In genomic region chr11:16191212-16191851, GRCh38 we compare ENCODE assay signal across 1 cellular context.
TF ChIP-seq lines count a peak whose summit lies in the region.

No MANE protein-coding gene starts in this region.

TF ChIP-seq in SK-N-SH, 30 proteins besides CTCF, POLR2A, EP300 and RAD21 (continued from another document):
- no peak for TF ChIP-seq ZBTB33 (IDR thresholded peaks at IDR 0.05; ENCODE audit: borderline replicate concordance, low read depth)
- TF ChIP-seq FOXJ3 (CRISPR knock-in tag; IDR thresholded peaks at IDR 0.05), result no peak
- no peak for TF ChIP-seq TCF12 (IDR thresholded peaks at IDR 0.05)
- TF ChIP-seq TAF1 (IDR thresholded peaks at IDR 0.05; ENCODE audit: borderline replicate concordance, low read depth, low read length), result no peak
- TF ChIP-seq USF1 (IDR thresholded peaks at IDR 0.05; ENCODE audit: borderline replicate concordance, low read depth), result no peak
- no peak for TF ChIP-seq EZH2phosphoT487 (IDR thresholded peaks at IDR 0.05; ENCODE audit: borderline replicate concordance, low read depth)
- TF ChIP-seq MXI1 (IDR thresholded peaks at IDR 0.05; ENCODE audit: low read depth, low read length), result no peak; the same call in 1 of the 2 replicates
- TF ChIP-seq ELF1 (IDR thresholded peaks at IDR 0.05), result no peak
- TF ChIP-seq, protein P1, sequence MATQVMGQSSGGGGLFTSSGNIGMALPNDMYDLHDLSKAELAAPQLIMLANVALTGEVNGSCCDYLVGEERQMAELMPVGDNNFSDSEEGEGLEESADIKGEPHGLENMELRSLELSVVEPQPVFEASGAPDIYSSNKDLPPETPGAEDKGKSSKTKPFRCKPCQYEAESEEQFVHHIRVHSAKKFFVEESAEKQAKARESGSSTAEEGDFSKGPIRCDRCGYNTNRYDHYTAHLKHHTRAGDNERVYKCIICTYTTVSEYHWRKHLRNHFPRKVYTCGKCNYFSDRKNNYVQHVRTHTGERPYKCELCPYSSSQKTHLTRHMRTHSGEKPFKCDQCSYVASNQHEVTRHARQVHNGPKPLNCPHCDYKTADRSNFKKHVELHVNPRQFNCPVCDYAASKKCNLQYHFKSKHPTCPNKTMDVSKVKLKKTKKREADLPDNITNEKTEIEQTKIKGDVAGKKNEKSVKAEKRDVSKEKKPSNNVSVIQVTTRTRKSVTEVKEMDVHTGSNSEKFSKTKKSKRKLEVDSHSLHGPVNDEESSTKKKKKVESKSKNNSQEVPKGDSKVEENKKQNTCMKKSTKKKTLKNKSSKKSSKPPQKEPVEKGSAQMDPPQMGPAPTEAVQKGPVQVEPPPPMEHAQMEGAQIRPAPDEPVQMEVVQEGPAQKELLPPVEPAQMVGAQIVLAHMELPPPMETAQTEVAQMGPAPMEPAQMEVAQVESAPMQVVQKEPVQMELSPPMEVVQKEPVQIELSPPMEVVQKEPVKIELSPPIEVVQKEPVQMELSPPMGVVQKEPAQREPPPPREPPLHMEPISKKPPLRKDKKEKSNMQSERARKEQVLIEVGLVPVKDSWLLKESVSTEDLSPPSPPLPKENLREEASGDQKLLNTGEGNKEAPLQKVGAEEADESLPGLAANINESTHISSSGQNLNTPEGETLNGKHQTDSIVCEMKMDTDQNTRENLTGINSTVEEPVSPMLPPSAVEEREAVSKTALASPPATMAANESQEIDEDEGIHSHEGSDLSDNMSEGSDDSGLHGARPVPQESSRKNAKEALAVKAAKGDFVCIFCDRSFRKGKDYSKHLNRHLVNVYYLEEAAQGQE (IDR thresholded peaks at IDR 0.05; ENCODE audit: low read depth, low read length), result no peak
- TF ChIP-seq SIN3A (IDR thresholded peaks at IDR 0.05; ENCODE audit: borderline replicate concordance, low read depth, low read length), result no peak
- TF ChIP-seq PBX3 (IDR thresholded peaks at IDR 0.05), result no peak
- TF ChIP-seq, protein P2, sequence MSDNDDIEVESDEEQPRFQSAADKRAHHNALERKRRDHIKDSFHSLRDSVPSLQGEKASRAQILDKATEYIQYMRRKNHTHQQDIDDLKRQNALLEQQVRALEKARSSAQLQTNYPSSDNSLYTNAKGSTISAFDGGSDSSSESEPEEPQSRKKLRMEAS (IDR thresholded peaks at IDR 0.05; ENCODE audit: low read depth), result no peak
- TF ChIP-seq USF2 (IDR thresholded peaks at IDR 0.05; ENCODE audit: borderline replicate concordance, low read depth, low read length), result no peak
- no peak for TF ChIP-seq SMC3 (IDR thresholded peaks at IDR 0.05; ENCODE audit: low read depth, low read length)
